Comparison of ENCODE assay signal across 1 cellular context in the genomic region with DNA sequence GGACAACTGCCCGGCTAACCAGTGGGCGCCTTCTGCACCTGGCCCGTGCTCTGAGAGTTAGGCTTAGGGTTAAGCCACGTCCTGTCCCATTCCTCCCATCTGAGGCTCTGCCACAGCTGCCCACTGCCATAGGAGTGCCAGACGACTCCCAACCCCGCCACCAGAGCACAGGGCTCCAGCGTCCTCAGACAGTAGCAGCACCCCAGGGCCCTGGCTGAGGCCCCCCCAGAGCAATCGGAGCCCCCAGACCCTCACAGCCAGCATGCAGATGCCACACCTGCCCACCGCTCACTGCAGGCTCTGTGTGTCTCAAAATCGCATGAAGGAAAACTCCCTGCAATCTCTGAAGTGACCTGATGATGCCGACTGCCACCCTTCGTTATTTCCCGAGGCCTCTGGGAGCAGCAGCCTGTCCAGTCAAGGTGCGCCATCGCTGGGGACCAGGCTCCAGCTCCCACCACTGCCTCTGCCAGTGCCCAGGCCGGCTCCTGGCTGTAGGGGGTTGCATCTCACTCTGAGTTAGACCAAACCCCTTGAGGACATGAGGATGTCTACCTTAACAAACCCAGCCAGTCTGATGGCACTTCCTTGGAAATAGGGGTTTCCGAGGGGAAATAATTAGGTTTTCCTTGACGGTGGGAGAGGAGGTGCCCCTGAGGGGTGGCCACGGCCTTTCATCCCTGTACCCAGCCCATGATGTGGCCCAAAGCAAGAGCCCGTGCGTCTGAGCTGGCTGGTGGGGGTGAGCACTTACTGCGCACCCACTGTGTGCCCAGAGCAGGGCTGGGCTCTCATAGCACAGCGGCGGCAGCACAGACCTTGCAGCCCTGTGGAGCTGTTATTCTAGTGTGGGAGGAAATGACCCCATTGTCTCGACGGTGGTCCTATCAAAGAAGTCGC.
TF ChIP-seq lines count a peak whose summit lies in the region.

No MANE protein-coding gene starts in this region.

TF ChIP-seq in K562, 482 proteins besides CTCF, POLR2A, EP300 and RAD21 (continued from another document):
- TF ChIP-seq, protein P1, sequence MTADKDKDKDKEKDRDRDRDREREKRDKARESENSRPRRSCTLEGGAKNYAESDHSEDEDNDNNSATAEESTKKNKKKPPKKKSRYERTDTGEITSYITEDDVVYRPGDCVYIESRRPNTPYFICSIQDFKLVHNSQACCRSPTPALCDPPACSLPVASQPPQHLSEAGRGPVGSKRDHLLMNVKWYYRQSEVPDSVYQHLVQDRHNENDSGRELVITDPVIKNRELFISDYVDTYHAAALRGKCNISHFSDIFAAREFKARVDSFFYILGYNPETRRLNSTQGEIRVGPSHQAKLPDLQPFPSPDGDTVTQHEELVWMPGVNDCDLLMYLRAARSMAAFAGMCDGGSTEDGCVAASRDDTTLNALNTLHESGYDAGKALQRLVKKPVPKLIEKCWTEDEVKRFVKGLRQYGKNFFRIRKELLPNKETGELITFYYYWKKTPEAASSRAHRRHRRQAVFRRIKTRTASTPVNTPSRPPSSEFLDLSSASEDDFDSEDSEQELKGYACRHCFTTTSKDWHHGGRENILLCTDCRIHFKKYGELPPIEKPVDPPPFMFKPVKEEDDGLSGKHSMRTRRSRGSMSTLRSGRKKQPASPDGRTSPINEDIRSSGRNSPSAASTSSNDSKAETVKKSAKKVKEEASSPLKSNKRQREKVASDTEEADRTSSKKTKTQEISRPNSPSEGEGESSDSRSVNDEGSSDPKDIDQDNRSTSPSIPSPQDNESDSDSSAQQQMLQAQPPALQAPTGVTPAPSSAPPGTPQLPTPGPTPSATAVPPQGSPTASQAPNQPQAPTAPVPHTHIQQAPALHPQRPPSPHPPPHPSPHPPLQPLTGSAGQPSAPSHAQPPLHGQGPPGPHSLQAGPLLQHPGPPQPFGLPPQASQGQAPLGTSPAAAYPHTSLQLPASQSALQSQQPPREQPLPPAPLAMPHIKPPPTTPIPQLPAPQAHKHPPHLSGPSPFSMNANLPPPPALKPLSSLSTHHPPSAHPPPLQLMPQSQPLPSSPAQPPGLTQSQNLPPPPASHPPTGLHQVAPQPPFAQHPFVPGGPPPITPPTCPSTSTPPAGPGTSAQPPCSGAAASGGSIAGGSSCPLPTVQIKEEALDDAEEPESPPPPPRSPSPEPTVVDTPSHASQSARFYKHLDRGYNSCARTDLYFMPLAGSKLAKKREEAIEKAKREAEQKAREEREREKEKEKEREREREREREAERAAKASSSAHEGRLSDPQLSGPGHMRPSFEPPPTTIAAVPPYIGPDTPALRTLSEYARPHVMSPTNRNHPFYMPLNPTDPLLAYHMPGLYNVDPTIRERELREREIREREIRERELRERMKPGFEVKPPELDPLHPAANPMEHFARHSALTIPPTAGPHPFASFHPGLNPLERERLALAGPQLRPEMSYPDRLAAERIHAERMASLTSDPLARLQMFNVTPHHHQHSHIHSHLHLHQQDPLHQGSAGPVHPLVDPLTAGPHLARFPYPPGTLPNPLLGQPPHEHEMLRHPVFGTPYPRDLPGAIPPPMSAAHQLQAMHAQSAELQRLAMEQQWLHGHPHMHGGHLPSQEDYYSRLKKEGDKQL (CRISPR knock-in tag; IDR thresholded peaks at IDR 0.05; ENCODE audit: borderline replicate concordance): no peak
- TF ChIP-seq SIX5 (IDR thresholded peaks at IDR 0.05; ENCODE audit: borderline replicate concordance in 1 of 2, insufficient read depth in 1 of 2, low read depth in 1 of 2, low read length in 2 of 2): no peak
- no peak for TF ChIP-seq ZC3H4 (CRISPR knock-in tag; IDR thresholded peaks at IDR 0.05; ENCODE audit: borderline replicate concordance)
- TF ChIP-seq MBD2 (IDR thresholded peaks at IDR 0.05; ENCODE audit: borderline replicate concordance, low read depth): no peak
- TF ChIP-seq, protein P2, sequence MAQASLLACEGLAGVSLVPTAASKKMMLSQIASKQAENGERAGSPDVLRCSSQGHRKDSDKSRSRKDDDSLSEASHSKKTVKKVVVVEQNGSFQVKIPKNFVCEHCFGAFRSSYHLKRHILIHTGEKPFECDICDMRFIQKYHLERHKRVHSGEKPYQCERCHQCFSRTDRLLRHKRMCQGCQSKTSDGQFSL (CRISPR knock-in tag; IDR thresholded peaks at IDR 0.05): no peak
- TF ChIP-seq, protein P2 (tag; IDR thresholded peaks at IDR 0.05): no peak
- no peak for TF ChIP-seq FOXK1 (CRISPR knock-in tag; IDR thresholded peaks at IDR 0.05; ENCODE audit: borderline replicate concordance)
- TF ChIP-seq XRCC4 (IDR thresholded peaks at IDR 0.05; ENCODE audit: extremely low read depth, insufficient read depth, insufficient read length): no peak
- TF ChIP-seq ZNF507 (tag; conservative IDR thresholded peaks at IDR 0.05): no peak
- TF ChIP-seq, protein P3, sequence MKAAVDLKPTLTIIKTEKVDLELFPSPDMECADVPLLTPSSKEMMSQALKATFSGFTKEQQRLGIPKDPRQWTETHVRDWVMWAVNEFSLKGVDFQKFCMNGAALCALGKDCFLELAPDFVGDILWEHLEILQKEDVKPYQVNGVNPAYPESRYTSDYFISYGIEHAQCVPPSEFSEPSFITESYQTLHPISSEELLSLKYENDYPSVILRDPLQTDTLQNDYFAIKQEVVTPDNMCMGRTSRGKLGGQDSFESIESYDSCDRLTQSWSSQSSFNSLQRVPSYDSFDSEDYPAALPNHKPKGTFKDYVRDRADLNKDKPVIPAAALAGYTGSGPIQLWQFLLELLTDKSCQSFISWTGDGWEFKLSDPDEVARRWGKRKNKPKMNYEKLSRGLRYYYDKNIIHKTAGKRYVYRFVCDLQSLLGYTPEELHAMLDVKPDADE (conservative IDR thresholded peaks at IDR 0.05; ENCODE audit: control insufficient read depth, low read depth, low read length): no peak
- TF ChIP-seq, protein P4, sequence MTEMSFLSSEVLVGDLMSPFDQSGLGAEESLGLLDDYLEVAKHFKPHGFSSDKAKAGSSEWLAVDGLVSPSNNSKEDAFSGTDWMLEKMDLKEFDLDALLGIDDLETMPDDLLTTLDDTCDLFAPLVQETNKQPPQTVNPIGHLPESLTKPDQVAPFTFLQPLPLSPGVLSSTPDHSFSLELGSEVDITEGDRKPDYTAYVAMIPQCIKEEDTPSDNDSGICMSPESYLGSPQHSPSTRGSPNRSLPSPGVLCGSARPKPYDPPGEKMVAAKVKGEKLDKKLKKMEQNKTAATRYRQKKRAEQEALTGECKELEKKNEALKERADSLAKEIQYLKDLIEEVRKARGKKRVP (CRISPR knock-in tag; IDR thresholded peaks at IDR 0.05): no peak
- TF ChIP-seq MCM5 (IDR thresholded peaks at IDR 0.05; ENCODE audit: low read depth): no peak
- TF ChIP-seq ZNF316 (IDR thresholded peaks at IDR 0.05): no peak
- TF ChIP-seq ATF7 (IDR thresholded peaks at IDR 0.05): no peak
- no peak for TF ChIP-seq COPS2 (conservative IDR thresholded peaks at IDR 0.05)
- no peak for TF ChIP-seq ZNF175 (CRISPR knock-in tag; IDR thresholded peaks at IDR 0.05; ENCODE audit: low read depth)
